Comparison of ENCODE assay signal across 14 cellular contexts in the genomic region with DNA sequence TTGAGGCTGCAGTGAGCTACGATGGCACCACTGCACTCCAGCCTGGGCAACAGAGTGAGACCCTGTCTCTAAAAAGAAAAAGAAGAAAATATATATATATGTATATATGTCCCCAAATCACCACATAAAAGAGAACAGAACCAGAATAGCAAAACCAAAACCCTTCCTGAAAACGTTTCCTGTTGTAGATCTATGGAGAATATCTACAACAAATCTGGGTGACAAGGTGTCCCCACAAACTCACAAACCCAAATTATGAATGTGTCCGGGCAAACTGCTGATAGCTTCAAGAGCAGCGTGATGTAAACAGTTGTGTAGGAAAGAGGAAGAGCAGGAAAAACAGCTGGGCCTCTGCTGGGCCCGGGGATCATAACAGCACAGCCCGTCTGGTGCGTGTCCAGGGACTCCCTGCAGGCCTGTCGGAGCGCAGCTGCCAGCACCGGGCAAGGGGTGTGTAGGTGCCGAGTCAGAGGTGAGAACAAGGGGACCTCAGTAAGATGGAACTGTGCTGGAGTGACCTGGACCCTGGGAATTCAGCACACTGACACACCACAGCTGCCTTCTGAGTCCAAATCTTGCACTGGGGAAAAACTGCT. TPM values are rescaled to one million over a fixed set of nuclear protein-coding genes. Genes with fewer than 3 reads are reported as not detected.
"Had no signal": no experiment of that assay in that cellular context is flagged by ENCODE, and none has a peak within 500 bp of the region (broad histone marks: within the 10 kb centered on the region; RNA-seq: fewer than 3 reads in every experiment).

No MANE protein-coding gene starts in this region.

- DNase-seq: activated B cell treated with CpG ODN at 0.5 μM for 24 hours; activated CD4-positive, alpha-beta T cell treated with anti-CD3 and anti-CD28 coated beads, Interleukin-2, amount 10 ng/mL, durations not matched to agents 7 days and 5 days; anterior cingulate cortex; mammary epithelial cell; SK-N-SH; stimulated activated CD4-positive, alpha-beta T cell treated with anti-CD3 and anti-CD28 coated beads, Interleukin-2, amount 100 ng/mL, for 48 hours; stimulated activated naive CD4-positive, alpha-beta T cell treated with Interleukin-2 at 50 U/mL for 16 hours; T-helper 1 cell had no signal

- H3K4me1 Mint-ChIP-seq: activated B cell treated with CpG ODN at 0.5 μM for 24 hours had no signal

- H3K27ac Mint-ChIP-seq: activated B cell treated with CpG ODN at 0.5 μM for 24 hours; activated CD4-positive, alpha-beta T cell treated with anti-CD3 and anti-CD28 coated beads, Interleukin-2, amount 10 ng/mL, durations not matched to agents 7 days and 5 days; activated naive CD4-positive, alpha-beta T cell treated with anti-CD3 and anti-CD28 coated beads, Interleukin-2, amount 50 U/mL, for 24 hours; activated T-helper 1 cell treated with anti-CD3 and anti-CD28 coated beads, Interleukin-12 subunit alpha, Interleukin-12 subunit beta, Interleukin-2, Interleukin-4 antibody, amounts not matched to agents 30 ng/mL and 10 ng/mL and 1 ng/mL, durations not matched to agents 14 hours and 24 hours and 36 hours had no signal

- ATAC-seq: esophagus mucosa had no signal

- H3K4me3 Mint-ChIP-seq: activated B cell treated with CpG ODN at 0.5 μM for 24 hours; activated CD4-positive, alpha-beta T cell treated with anti-CD3 and anti-CD28 coated beads, Interleukin-2, amount 10 ng/mL, durations not matched to agents 7 days and 5 days; activated naive CD4-positive, alpha-beta T cell treated with anti-CD3 and anti-CD28 coated beads, Interleukin-2, amount 50 U/mL, for 24 hours; activated T-helper 1 cell treated with anti-CD3 and anti-CD28 coated beads, Interleukin-12 subunit alpha, Interleukin-12 subunit beta, Interleukin-2, Interleukin-4 antibody, amounts not matched to agents 30 ng/mL and 10 ng/mL and 1 ng/mL, durations not matched to agents 14 hours and 24 hours and 36 hours; neural crest cell had no signal

- H3K36me3 Mint-ChIP-seq: activated naive CD4-positive, alpha-beta T cell treated with anti-CD3 and anti-CD28 coated beads, Interleukin-2, amount 50 U/mL, for 24 hours had no signal

- H3K27me3 Mint-ChIP-seq: activated naive CD4-positive, alpha-beta T cell treated with anti-CD3 and anti-CD28 coated beads, Interleukin-2, amount 50 U/mL, for 24 hours had no signal

- H3K9me3 Mint-ChIP-seq: activated B cell treated with CpG ODN at 0.5 μM for 24 hours; activated CD4-positive, alpha-beta T cell treated with anti-CD3 and anti-CD28 coated beads, Interleukin-2, amount 10 ng/mL, durations not matched to agents 7 days and 5 days; activated naive CD4-positive, alpha-beta T cell treated with anti-CD3 and anti-CD28 coated beads, Interleukin-2, amount 50 U/mL, for 24 hours; activated T-helper 1 cell treated with anti-CD3 and anti-CD28 coated beads, Interleukin-12 subunit alpha, Interleukin-12 subunit beta, Interleukin-2, Interleukin-4 antibody, amounts not matched to agents 30 ng/mL and 10 ng/mL and 1 ng/mL, durations not matched to agents 14 hours and 24 hours and 36 hours; neural crest cell had no signal

RNA-seq across cellular contexts. Expression of gene KCNH2, which starts 53.8 kb away (rescaled TPM):
- total RNA-seq: dermis microvascular lymphatic vessel endothelial cell, osteocyte had no signal
